Comparison of ENCODE assay signal across 29 cellular contexts in the genomic region with DNA sequence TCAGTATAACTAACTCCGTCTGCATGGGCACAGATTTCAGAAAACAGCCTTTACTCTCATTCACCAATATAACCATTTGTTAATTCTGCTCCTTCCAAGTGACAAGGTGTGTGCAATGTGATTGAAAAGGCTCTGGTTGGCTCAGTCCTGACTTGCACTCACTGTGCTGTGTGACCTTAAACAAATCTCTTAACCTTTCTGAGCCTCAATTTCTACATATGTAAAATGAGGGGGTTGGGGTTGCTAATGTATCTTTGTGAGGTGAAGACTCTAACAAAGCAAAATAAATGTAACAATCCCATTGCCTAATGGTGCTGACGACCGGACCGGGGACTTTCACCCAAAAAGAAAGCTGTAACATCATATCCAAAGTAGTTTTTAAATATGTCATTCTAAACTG.
"Had no signal": no experiment of that assay in that cellular context is flagged by ENCODE, and none has a peak within 500 bp of the region (broad histone marks: within the 10 kb centered on the region; RNA-seq: fewer than 3 reads in every experiment).

No MANE protein-coding gene starts in this region.

- H3K4me3 ChIP-seq: gastrocnemius medialis, heart left ventricle, hepatocyte, left lung, ovary, psoas muscle, skin epidermis, spleen, testis, tibial artery had no signal

- H3K27ac Mint-ChIP-seq: effector memory CD8-positive, alpha-beta T cell; naive thymus-derived CD4-positive, alpha-beta T cell; stimulated activated memory B cell treated with anti-CD40 and anti-IgM and Interleukin-4, amounts not matched to agents 10 μg/mL and 1 μg/mL and 100 μg/mL, for 72 hours; type B pancreatic cell had no signal

- H3K4me1 ChIP-seq: heart left ventricle, left lung, spleen, testis had no signal

- H3K9me3 Mint-ChIP-seq: effector memory CD8-positive, alpha-beta T cell; naive thymus-derived CD4-positive, alpha-beta T cell; nephron; stimulated activated memory B cell treated with anti-CD40 and anti-IgM and Interleukin-4, amounts not matched to agents 10 μg/mL and 1 μg/mL and 100 μg/mL, for 72 hours; type B pancreatic cell had no signal

- H3K27ac ChIP-seq: epithelial cell of prostate, gastrocnemius medialis, heart left ventricle, hepatocyte, left lung, ovary, psoas muscle, spleen, testis, tibial artery had no signal

- H3K79me2 ChIP-seq: hepatocyte had no signal

- H3K4me1 Mint-ChIP-seq: naive thymus-derived CD4-positive, alpha-beta T cell; stimulated activated memory B cell treated with anti-CD40 and anti-IgM and Interleukin-4, amounts not matched to agents 10 μg/mL and 1 μg/mL and 100 μg/mL, for 72 hours had no signal

- FAIRE-seq: islet of Langerhans had no signal

- H3K4me3 Mint-ChIP-seq: effector memory CD8-positive, alpha-beta T cell; naive thymus-derived CD4-positive, alpha-beta T cell; nephron; stimulated activated memory B cell treated with anti-CD40 and anti-IgM and Interleukin-4, amounts not matched to agents 10 μg/mL and 1 μg/mL and 100 μg/mL, for 72 hours; type B pancreatic cell had no signal

- DNase-seq: cortex of kidney; effector memory CD8-positive, alpha-beta T cell; foreskin fibroblast; gastrocnemius medialis; heart left ventricle; left cardiac atrium; left lung; mesendoderm; midbrain; naive thymus-derived CD4-positive, alpha-beta T cell; occipital lobe; ovary; posterior cingulate gyrus; psoas muscle; right cardiac atrium; spleen; stimulated activated CD4-positive, alpha-beta T cell treated with anti-CD3 and anti-CD28 coated beads, Interleukin-4, amount 100 ng/mL, for 4 hours; stimulated activated naive CD8-positive, alpha-beta T cell treated with anti-CD3 and anti-CD28 coated beads, Interleukin-15, Interleukin-2, amounts not matched to agents 100 U/mL and 50 U/mL, for 24 hours; substantia nigra; testis; tibial artery had no signal

- H3K36me3 Mint-ChIP-seq: naive thymus-derived CD4-positive, alpha-beta T cell; stimulated activated memory B cell treated with anti-CD40 and anti-IgM and Interleukin-4, amounts not matched to agents 10 μg/mL and 1 μg/mL and 100 μg/mL, for 72 hours had no signal

- H3K27me3 Mint-ChIP-seq: effector memory CD8-positive, alpha-beta T cell; naive thymus-derived CD4-positive, alpha-beta T cell; stimulated activated memory B cell treated with anti-CD40 and anti-IgM and Interleukin-4, amounts not matched to agents 10 μg/mL and 1 μg/mL and 100 μg/mL, for 72 hours; type B pancreatic cell had no signal

- H2AFZ ChIP-seq: hepatocyte had no signal

- H3K27me3 ChIP-seq: gastrocnemius medialis, heart left ventricle, hepatocyte, left lung, ovary, spleen, testis, tibial artery had no signal

- H3K9me3 ChIP-seq: gastrocnemius medialis, heart left ventricle, left lung, ovary, psoas muscle, spleen, testis, tibial artery had no signal

- H3K4me2 ChIP-seq: hepatocyte had no signal

- H3K36me3 ChIP-seq: gastrocnemius medialis, heart left ventricle, left lung, ovary, spleen, tibial artery had no signal

- ATAC-seq: effector memory CD8-positive, alpha-beta T cell; esophagus mucosa; gastrocnemius medialis; heart left ventricle; left cardiac atrium; left lung; naive thymus-derived CD4-positive, alpha-beta T cell; psoas muscle; right cardiac atrium; stimulated activated memory B cell treated with anti-CD40 and anti-IgM and Interleukin-4, amounts not matched to agents 10 μg/mL and 1 μg/mL and 100 μg/mL, for 72 hours; stimulated activated naive CD8-positive, alpha-beta T cell treated with anti-CD3 and anti-CD28 coated beads, Interleukin-15, Interleukin-2, amounts not matched to agents 100 U/mL and 50 U/mL, for 24 hours had no signal
